Comparison of ENCODE assay signal across 21 cellular contexts in the genomic region with DNA sequence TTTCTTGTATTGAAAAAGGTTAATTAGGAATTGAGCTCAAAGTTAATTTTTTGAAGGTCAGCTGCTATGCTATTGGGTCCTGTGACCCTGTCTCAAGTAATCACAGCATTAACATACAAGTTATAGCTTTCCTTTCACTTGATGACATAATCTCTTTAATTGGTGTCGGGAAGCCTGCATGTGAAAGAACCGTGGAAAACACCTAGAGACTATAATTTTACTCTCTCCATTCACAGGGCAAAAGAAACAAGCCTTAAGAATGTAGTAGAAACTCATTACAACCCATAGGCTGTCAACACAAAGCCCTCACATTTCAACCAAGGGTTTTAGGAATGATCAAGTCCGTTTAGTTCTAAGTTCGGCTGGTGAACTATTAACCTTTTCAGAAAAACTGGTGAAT.
"Had no signal": no experiment of that assay in that cellular context is flagged by ENCODE, and none has a peak within 500 bp of the region (broad histone marks: within the 10 kb centered on the region; RNA-seq: fewer than 3 reads in every experiment).

No MANE protein-coding gene starts in this region.

- H3K9me3 ChIP-seq: heart left ventricle, prostate gland, right lobe of liver, spleen, testis, tibial nerve had no signal

- H3K27ac ChIP-seq: coronary artery, dorsolateral prefrontal cortex, heart left ventricle, parathyroid adenoma, prostate gland, right lobe of liver, spleen, testis, tibial nerve had no signal

- H3K9ac ChIP-seq: parathyroid adenoma had no signal

- H3K4me3 ChIP-seq: coronary artery, dorsolateral prefrontal cortex, heart left ventricle, prostate gland, right lobe of liver, spleen, testis, tibial nerve had no signal

- H2AFZ ChIP-seq: parathyroid adenoma had no signal

- H3K27me3 ChIP-seq: heart left ventricle, right lobe of liver, testis, tibial nerve had no signal

- H3K79me2 ChIP-seq: parathyroid adenoma had no signal

- ATAC-seq: esophagus mucosa; heart left ventricle; right lobe of liver; stimulated activated memory B cell treated with anti-CD40 and anti-IgM and Interleukin-4, amounts not matched to agents 10 μg/mL and 1 μg/mL and 100 μg/mL, for 72 hours had no signal

- DNase-seq: dorsolateral prefrontal cortex; effector memory CD4-positive, alpha-beta T cell; heart left ventricle; hippocampal formation; kidney glomerular epithelial cell; mesendoderm; naive B cell; right lobe of liver; spleen; stimulated activated CD4-positive, alpha-beta T cell treated with anti-CD3 and anti-CD28 coated beads, Interleukin-15, amount 100 ng/mL, for 24 hours; stimulated activated CD4-positive, alpha-beta T cell treated with anti-CD3 and anti-CD28 coated beads, Interleukin-1b, Interleukin-23, amount 100 ng/mL, for 48 hours; stimulated activated CD4-positive, alpha-beta T cell treated with anti-CD3 and anti-CD28 coated beads, Interleukin-4, amount 100 ng/mL, for 24 hours; testis had no signal

- H3K4me1 ChIP-seq: prostate gland, right lobe of liver had no signal

- H3K36me3 ChIP-seq: heart left ventricle, prostate gland, right lobe of liver, spleen, tibial nerve had no signal

- FAIRE-seq: endometrium, frontal cortex had no signal
